15 cellular contexts compared by ENCODE assay signal in the genomic region with DNA sequence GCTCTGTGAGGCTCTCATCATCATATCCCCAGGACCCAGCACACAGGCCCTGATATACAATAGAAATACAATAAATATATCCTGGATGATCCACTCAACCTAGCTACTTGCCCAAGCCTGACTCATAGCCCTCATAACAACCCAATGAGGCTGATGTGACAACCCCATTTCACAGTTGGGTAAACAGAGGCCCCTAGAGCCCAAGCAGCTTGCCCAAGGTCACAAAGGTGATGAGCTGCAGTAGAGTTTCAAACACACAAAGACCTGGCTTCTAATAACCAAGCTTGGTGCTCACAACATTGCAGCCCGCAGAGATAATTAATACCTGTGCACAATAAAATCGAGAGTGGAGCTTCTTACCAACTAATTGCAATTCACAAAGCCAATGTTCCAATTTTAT. TPM values are rescaled to one million over a fixed set of nuclear protein-coding genes. Genes with fewer than 3 reads are reported as not detected.
A peak's percentile ranks its signal among the peaks of the same experiment; 100 is the strongest.
DNase-seq lines count a peak whose midpoint lies in the region; ATAC-seq, FAIRE-seq and TF ChIP-seq lines count a peak whose summit lies in the region.
"Had no signal": no experiment of that assay in that cellular context is flagged by ENCODE, and none has a peak within 500 bp of the region (broad histone marks: within the 10 kb centered on the region; RNA-seq: fewer than 3 reads in every experiment).

No MANE protein-coding gene starts in this region.

- POLR2A ChIA-PET in GM12878 (lab: Charles Lee), result interaction anchor here (0.7 to 13.2 kb wide), 9 partner anchors 9 to 1029 kb away, joined by 3 to 312 read pairs (median 11); no protein-coding TSS in a partner anchor

- H3K36me3 Mint-ChIP-seq in activated CD8-positive, alpha-beta memory T cell treated with anti-CD3 and anti-CD28 coated beads, Interleukin-2, amount 10 ng/mL, durations not matched to agents 7 days and 5 days, result peaks cover 62% of the 10 kb centered on the region

- no peak for TF ChIP-seq CTCF in GM12878 (IDR thresholded peaks at IDR 0.05 in 2 of 3, conservative IDR thresholded peaks at IDR 0.05 in 1 of 3; ENCODE audit: control insufficient read depth in 2 of 3, extremely low read depth in 1 of 3, insufficient read depth in 1 of 3, low read depth in 3 of 3, low read length in 3 of 3)
- no peak for TF ChIP-seq CTCF in brain microvascular endothelial cell (IDR thresholded peaks at IDR 0.05; ENCODE audit: low read depth, low read length, missing control alignments)

- peak overlapping the region; percentile 96 for H3K27ac Mint-ChIP-seq in activated CD8-positive, alpha-beta memory T cell treated with anti-CD3 and anti-CD28 coated beads, Interleukin-2, amount 10 ng/mL, durations not matched to agents 7 days and 5 days
- no peak overlapping the region for H3K27ac Mint-ChIP-seq in stimulated activated naive CD8-positive, alpha-beta T cell treated with anti-CD3 and anti-CD28 coated beads, Interleukin-15, amount 100 ng/mL, for 72 hours

- CTCF ChIA-PET in activated CD8-positive, alpha-beta memory T cell treated with anti-CD3 and anti-CD28 coated beads, Interleukin-2, amount 10 ng/mL, durations not matched to agents 7 days and 5 days (lab: Charles Lee), result interaction anchor here (1.5 to 10.8 kb wide), 6 partner anchors 14 to 263 kb away, joined by 3 to 135 read pairs (median 18); no protein-coding TSS in a partner anchor
- CTCF ChIA-PET in GM12878 (lab: Yijun Ruan, JAX), result interaction anchor here (0.6 to 10.2 kb wide), 19 partner anchors 9 to 263 kb away, joined by 3 to 122 read pairs (median 5); no protein-coding TSS in a partner anchor

- peak overlapping the region; percentile 100 for H3K4me2 ChIP-seq in GM12878 (ENCODE audit: control insufficient read depth, insufficient read depth)

- peak overlapping the region; percentile 100 for H3K4me3 Mint-ChIP-seq in activated CD8-positive, alpha-beta memory T cell treated with anti-CD3 and anti-CD28 coated beads, Interleukin-2, amount 10 ng/mL, durations not matched to agents 7 days and 5 days
- peak overlapping the region; percentile 93 to 94 for H3K4me3 Mint-ChIP-seq in stimulated activated naive CD8-positive, alpha-beta T cell treated with anti-CD3 and anti-CD28 coated beads, Interleukin-15, amount 100 ng/mL, for 72 hours

- WGBS in GM12878 (ENCODE audit: insufficient coverage, insufficient replicate concordance, low lambda C conversion rate, missing lambda C conversion rate), result 0% methylated on average over 2 of the region's 2 CpGs

- H3K36me3 ChIP-seq in GM12878 (ENCODE audit: control insufficient read depth in 2 of 2, insufficient read depth in 2 of 2, low read length in 1 of 2) (peaks cover 2 to 4% of the 10 kb centered on the region in 2 experiments; a peak in 3 of 4 replicates), brain microvascular endothelial cell (replicated peaks) (no peaks in the 10 kb centered on the region)
- H3K36me3 ChIP-seq: ovary had no signal

- peaks cover 89% of the 10 kb centered on the region for H3K79me2 ChIP-seq in GM12878 (ENCODE audit: control insufficient read depth, insufficient read depth, low read length)

- in situ Hi-C loops in GM12878 (cut with MboI) (no loop called here), brain microvascular endothelial cell (cut with HindIII; ENCODE audit: low pct_ligation_motif_present, low sequenced_read_pairs) (no loop called here)

- no peaks in the 10 kb centered on the region for H4K20me1 ChIP-seq in GM12878 (ENCODE audit: control insufficient read depth, insufficient read depth)

- ATAC-seq in activated CD8-positive, alpha-beta memory T cell treated with anti-CD3 and anti-CD28 coated beads, Interleukin-2, amount 10 ng/mL, durations not matched to agents 7 days and 5 days, result no peak
- ATAC-seq in GM12878, result peak; percentile 26
- no peak for ATAC-seq in stimulated activated naive CD8-positive, alpha-beta T cell treated with anti-CD3 and anti-CD28 coated beads, Interleukin-15, amount 100 ng/mL, for 72 hours

- no peaks in the 10 kb centered on the region for H3K9me3 Mint-ChIP-seq in activated CD8-positive, alpha-beta memory T cell treated with anti-CD3 and anti-CD28 coated beads, Interleukin-2, amount 10 ng/mL, durations not matched to agents 7 days and 5 days (ENCODE audit: low read depth)
- no peaks in the 10 kb centered on the region for H3K9me3 Mint-ChIP-seq in stimulated activated naive CD8-positive, alpha-beta T cell treated with anti-CD3 and anti-CD28 coated beads, Interleukin-15, amount 100 ng/mL, for 72 hours

- no peaks in the 10 kb centered on the region for H3K9me3 ChIP-seq in GM12878 (replicated peaks; ENCODE audit: control insufficient read depth, insufficient read depth, low read length)
- H3K9me3 ChIP-seq: ovary had no signal

- peaks cover 65% of the 10 kb centered on the region for H3K4me1 ChIP-seq in GM12878 (ENCODE audit: control insufficient read depth, insufficient read depth, low read length)

- H3K27ac ChIP-seq in GM12878 (ENCODE audit: control insufficient read depth, insufficient read depth), result peak overlapping the region; percentile 57
- H3K27ac ChIP-seq in brain microvascular endothelial cell, result no peak overlapping the region
- H3K27ac ChIP-seq: ovary had no signal

- no peak for TF ChIP-seq EP300 in GM12878 (IDR thresholded peaks at IDR 0.05; ENCODE audit: borderline replicate concordance in 1 of 2, control insufficient read depth in 1 of 2, low read depth in 2 of 2, low read length in 2 of 2)

- intact Hi-C loops in GM12878 (cut with micrococcal nuclease; ENCODE audit: unreplicated experiment), result no loop called here

- TF ChIP-seq RAD21 in GM12878 (IDR thresholded peaks at IDR 0.05; ENCODE audit: insufficient read depth, low read depth, low read length), result no peak

- no peak overlapping the region for H2AFZ ChIP-seq in GM12878 (ENCODE audit: control insufficient read depth, low read depth, low read length)

- no peak for TF ChIP-seq POLR2A in GM12878 (IDR thresholded peaks at IDR 0.05; ENCODE audit: low read depth, low read length)

- RAD21 ChIA-PET in GM12878 (lab: Charles Lee; ENCODE audit: unreplicated experiment), result interaction anchor here (0.7 to 13.0 kb wide), 22 partner anchors 9 to 263 kb away, joined by 3 to 251 read pairs (median 4); no protein-coding TSS in a partner anchor

- BruUV-seq in GM12878 (replicated peaks; lab: Mats Ljungman, UMichigan), result no TSS peak

- DNase-seq in activated CD8-positive, alpha-beta memory T cell treated with anti-CD3 and anti-CD28 coated beads, Interleukin-2, amount 10 ng/mL, durations not matched to agents 7 days and 5 days, result no peak
- no peak for DNase-seq in activated CD8-positive, alpha-beta memory T cell treated with anti-CD3 and anti-CD28 coated beads, Interleukin-2, amount 50 U/mL, for 48 hours
- DNase-seq in NCI-H748 (lab: John Stamatoyannopoulos, UW; ENCODE audit: unreplicated experiment) (peak; percentile 72), GM12878 (ENCODE audit: low read depth, low spot score) (no peak), HPDE6-E6E7 (ENCODE audit: extremely low spot score) (no peak), brain microvascular endothelial cell (no peak)
- DNase-seq in stimulated activated naive CD8-positive, alpha-beta T cell treated with anti-CD3 and anti-CD28 coated beads, Interleukin-15, amount 100 ng/mL, for 72 hours, result no peak
- no peak for DNase-seq in stimulated activated naive CD4-positive, alpha-beta T cell treated with Interleukin-2 at 50 U/mL for 16 hours (lab: John Stamatoyannopoulos, UW)
- DNase-seq: DND-41; head of caudate nucleus; NCI-H187; ovary; stimulated activated CD4-positive, alpha-beta T cell treated with anti-CD3 and anti-CD28 coated beads, Interleukin-12 subunit alpha, Interleukin-12 subunit beta, amount 100 ng/mL, for 4 hours had no signal

- no peak for FAIRE-seq in GM12878 (lab: Jason Lieb, UNC)
- FAIRE-seq: bronchial epithelial cell, endothelial cell of umbilical vein had no signal

- SMC1A ChIA-PET in GM12878 (lab: Charles Lee; ENCODE audit: uncharacterized antibody, unreplicated experiment), result interaction anchor here (0.8 to 12.8 kb wide), 16 partner anchors 12 to 262 kb away, joined by 3 to 327 read pairs (median 6); no protein-coding TSS in a partner anchor

- H3K27me3 ChIP-seq in GM12878 (replicated peaks in 1 of 2; ENCODE audit: control insufficient read depth in 2 of 2, insufficient read depth in 2 of 2, low read length in 1 of 2) (no peaks in the 10 kb centered on the region), brain microvascular endothelial cell (replicated peaks) (no peaks in the 10 kb centered on the region)
- H3K27me3 ChIP-seq: ovary had no signal

- H3K27me3 Mint-ChIP-seq in activated CD8-positive, alpha-beta memory T cell treated with anti-CD3 and anti-CD28 coated beads, Interleukin-2, amount 10 ng/mL, durations not matched to agents 7 days and 5 days, result no peaks in the 10 kb centered on the region
- no peaks in the 10 kb centered on the region for H3K27me3 Mint-ChIP-seq in stimulated activated naive CD8-positive, alpha-beta T cell treated with anti-CD3 and anti-CD28 coated beads, Interleukin-15, amount 100 ng/mL, for 72 hours

- H3K4me3 ChIP-seq in GM12878 (0 out of 2 replicates have a peak overlapping the region, but pooled peaks have one; percentile 27), brain microvascular endothelial cell (ENCODE audit: low read depth, low read length) (no peak overlapping the region)
- H3K4me3 ChIP-seq: ovary had no signal

- peak overlapping the region; percentile 45 for H3K9ac ChIP-seq in GM12878 (ENCODE audit: control insufficient read depth, insufficient read depth, low read length)

- H3K4me1 Mint-ChIP-seq in activated CD8-positive, alpha-beta memory T cell treated with anti-CD3 and anti-CD28 coated beads, Interleukin-2, amount 10 ng/mL, durations not matched to agents 7 days and 5 days, result peaks cover 66% of the 10 kb centered on the region
- H3K4me1 Mint-ChIP-seq in stimulated activated naive CD8-positive, alpha-beta T cell treated with anti-CD3 and anti-CD28 coated beads, Interleukin-15, amount 100 ng/mL, for 72 hours, result peaks cover 82% of the 10 kb centered on the region

RNA-seq across cellular contexts. Expression of a gene that starts 3.2 kb away (rescaled TPM):
- 100 to 1,000 TPM; 432 to 500 TPM for total RNA-seq in activated CD8-positive, alpha-beta memory T cell treated with anti-CD3 and anti-CD28 coated beads, Interleukin-2, amount 10 ng/mL, durations not matched to agents 7 days and 5 days
- total RNA-seq in GM12878 (2013; cell fraction: nucleolus; rRNA removed), result 305 and 316 TPM in 2 replicates
- total RNA-seq in GM12878 (2014; rRNA removed) (49.4 and 59.0 TPM in 2 replicates), GM12878 (2014; rRNA removed; fragmentation: Illumina TruSeq; extraction: Trizol) (36.0 and 39.8 TPM in 2 replicates), GM12878 (2021) (117 and 132 TPM in 2 replicates)
- 22.0 TPM for polyA plus RNA-seq in GM12878 (2011; ENCODE audit: low read depth)
- polyA plus RNA-seq in GM12878 (2011; rRNA removed) (18.0 and 30.1 TPM in 2 replicates), GM12878 (2014; fragmentation: Illumina TruSeq; extraction: Trizol) (27.2 and 57.6 TPM in 2 replicates), GM12878 (2014; fragmentation: Nextera tagmentation; extraction: Ambion mirVana) (1 to 10 TPM; 1.6 to 5.0 TPM), GM12878 (2014; rRNA removed) (71.9 and 77.7 TPM in 2 replicates), GM12878 (2016; fragmentation: Nextera tagmentation; extraction: Ambion mirVana) (10 to 100 TPM; 28.0 to 30.9 TPM)
- polyA plus RNA-seq in GM12878 (2011; cell fraction: cytosol; rRNA removed), result 33.7 and 39.1 TPM in 2 replicates
- polyA plus RNA-seq in GM12878 (2011; cell fraction: nucleus; rRNA removed), result 107 and 123 TPM in 2 replicates
- 57.1 and 64.5 TPM in 2 replicates for polyA plus RNA-seq in GM12878 (2012)
- 47.4 and 97.2 TPM in 2 replicates for polyA minus RNA-seq in GM12878 (2011; rRNA and poly(A)+ RNA removed)
- polyA minus RNA-seq in GM12878 (2011; cell fraction: cytosol; rRNA and poly(A)+ RNA removed), result 31.4 and 34.5 TPM in 2 replicates
- polyA minus RNA-seq in GM12878 (2011; cell fraction: nucleus; rRNA and poly(A)+ RNA removed), result 64.4 and 127 TPM in 2 replicates
